10 cellular contexts compared by ENCODE assay signal in genomic region chr18:31610841-31611240, GRCh38. TPM values are rescaled to one million over a fixed set of nuclear protein-coding genes. Genes with fewer than 3 reads are reported as not detected.
DNase-seq lines count a peak whose midpoint lies in the region; ATAC-seq, FAIRE-seq and TF ChIP-seq lines count a peak whose summit lies in the region.
"Had no signal": no experiment of that assay in that cellular context is flagged by ENCODE, and none has a peak within 500 bp of the region (broad histone marks: within the 10 kb centered on the region; RNA-seq: fewer than 3 reads in every experiment).

No MANE protein-coding gene starts in this region.

- H3K4me3 Mint-ChIP-seq in mesothelial cell of epicardium, result no peak overlapping the region
- H3K4me3 Mint-ChIP-seq in osteocyte (ENCODE audit: unreplicated experiment), result no peak overlapping the region

- no peaks in the 10 kb centered on the region for H3F3A ChIP-seq in Loucy (ENCODE audit: low read depth)

- in situ Hi-C loops in mammary epithelial cell (cut with MboI; ENCODE audit: low sequenced_read_pairs in 2 of 2), result no loop called here

- H3K4me3 ChIP-seq in Loucy (ENCODE audit: low read length, poor library complexity, severe bottlenecking), result peak overlapping the region; percentile 27
- no peak overlapping the region for H3K4me3 ChIP-seq in mammary epithelial cell (replicated peaks in 1 of 3; ENCODE audit: insufficient read depth in 1 of 3, low read depth in 2 of 3, low read length in 3 of 3)

- no peak overlapping the region for H3K27ac ChIP-seq in mammary epithelial cell (ENCODE audit: insufficient read depth, low read depth, low read length)
- H3K27ac ChIP-seq: epithelial cell of prostate had no signal

- WGBS in mammary epithelial cell (ENCODE audit: low coverage, missing lambda C conversion rate), result 100% methylated on average over 4 of the region's 4 CpGs

- FAIRE-seq in GM12892 (lab: Jason Lieb, UNC), result peak; percentile 42

- H3K4me1 ChIP-seq in Loucy (ENCODE audit: insufficient read depth, low read length, poor library complexity, severe bottlenecking) (peaks cover 21% of the 10 kb centered on the region), mammary epithelial cell (ENCODE audit: insufficient read depth, low read length) (no peaks in the 10 kb centered on the region)

- peak overlapping the region; percentile 43 for H3K4me2 ChIP-seq in Loucy (ENCODE audit: low read depth, low read length, poor library complexity, severe bottlenecking)
- no peak overlapping the region for H3K4me2 ChIP-seq in mammary epithelial cell (ENCODE audit: insufficient read depth, low read depth, low read length)

- H3K27ac Mint-ChIP-seq in mesothelial cell of epicardium (peak overlapping the region; percentile 57), osteocyte (ENCODE audit: unreplicated experiment) (no peak overlapping the region)

- no peaks in the 10 kb centered on the region for H3K9me2 ChIP-seq in Loucy (replicated peaks; ENCODE audit: low read depth, low read length)

- H3K9ac ChIP-seq in Loucy (ENCODE audit: low read depth, low read length, poor library complexity, severe bottlenecking), result peak overlapping the region; percentile 17
- no peak overlapping the region for H3K9ac ChIP-seq in mammary epithelial cell (ENCODE audit: insufficient read depth, low read length)

- H3K9me3 ChIP-seq in Loucy (ENCODE audit: insufficient read depth, low read depth, low read length) (no peaks in the 10 kb centered on the region), mammary epithelial cell (replicated peaks; ENCODE audit: insufficient read depth, low read length) (no peaks in the 10 kb centered on the region)

- H3K4me1 Mint-ChIP-seq in mesothelial cell of epicardium (peaks cover 50% of the 10 kb centered on the region), osteocyte (ENCODE audit: unreplicated experiment) (no peaks in the 10 kb centered on the region)

- TF ChIP-seq POLR2A in GM12892 (IDR thresholded peaks at IDR 0.05; ENCODE audit: low read depth, low read length), result no peak

- H4K20me1 ChIP-seq in Loucy (ENCODE audit: insufficient read depth, low read length, poor library complexity, severe bottlenecking), result no peaks in the 10 kb centered on the region
- H4K20me1 ChIP-seq in mammary epithelial cell (ENCODE audit: insufficient read depth, low read length), result no peaks in the 10 kb centered on the region

- no peaks in the 10 kb centered on the region for H3K79me2 ChIP-seq in Loucy (ENCODE audit: insufficient read depth, low read length)
- H3K79me2 ChIP-seq in mammary epithelial cell (ENCODE audit: insufficient read depth, low read length), result no peaks in the 10 kb centered on the region

- H3K27me3 Mint-ChIP-seq in mesothelial cell of epicardium (ENCODE audit: low read depth) (peaks cover 2% of the 10 kb centered on the region), osteocyte (ENCODE audit: unreplicated experiment) (peaks cover 5% of the 10 kb centered on the region)

- intact Hi-C loops in mammary epithelial cell (cut with micrococcal nuclease), result loop anchor here (2.0 kb wide), 1 partner anchor 112 kb away; no protein-coding TSS in a partner anchor

- DNase-seq in GM12892 (ENCODE audit: insufficient read length) (no peak), mammary epithelial cell (no peak), mesothelial cell of epicardium (ENCODE audit: low spot score in 2 of 2, unreplicated experiment in 2 of 2) (peak in 1 of 2 experiments; percentile 40), osteocyte (ENCODE audit: extremely low spot score, unreplicated experiment) (no peak), SW 1271 (lab: John Stamatoyannopoulos, UW) (no peak)
- no peak for DNase-seq in NK-92 treated with Interleukin-12 subunit alpha and Interleukin-12 subunit beta, amount 100 ng/mL, for 24 hours (lab: John Stamatoyannopoulos, UW)

- no TSS peak for BruUV-seq in mammary epithelial cell (replicated peaks; lab: Mats Ljungman, UMichigan)

- dilution Hi-C loops in mammary epithelial cell (cut with HindIII; ENCODE audit: low sequenced_read_pairs), result no loop called here

- CTCF ChIA-PET in mammary epithelial cell (lab: Charles Lee; ENCODE audit: low non-redundant PET), result no interaction called here

- TF ChIP-seq CTCF in Loucy (conservative IDR thresholded peaks at IDR 0.05; ENCODE audit: low read length) (peak; percentile 60), mammary epithelial cell (conservative IDR thresholded peaks at IDR 0.05 in 1 of 2, IDR thresholded peaks at IDR 0.05 in 1 of 2; ENCODE audit: extremely low read depth in 1 of 2, insufficient read depth in 1 of 2, low read depth in 1 of 2, low read length in 2 of 2) (peak; percentile 4 to 26), mesothelial cell of epicardium (IDR thresholded peaks at IDR 0.05; ENCODE audit: unreplicated experiment) (peak; percentile 35), osteocyte (IDR thresholded peaks at IDR 0.05) (no peak)

- no peaks in the 10 kb centered on the region for H3K36me3 Mint-ChIP-seq in mesothelial cell of epicardium
- no peaks in the 10 kb centered on the region for H3K36me3 Mint-ChIP-seq in osteocyte (ENCODE audit: unreplicated experiment)

- H3K36me3 ChIP-seq in Loucy (ENCODE audit: insufficient read depth, low read length) (no peaks in the 10 kb centered on the region), mammary epithelial cell (ENCODE audit: insufficient read depth, low read length) (no peaks in the 10 kb centered on the region)

- H2AFZ ChIP-seq in Loucy (ENCODE audit: low read length) (peak overlapping the region; percentile 79), mammary epithelial cell (ENCODE audit: low read depth, low read length) (no peak overlapping the region)

- H3K9me3 Mint-ChIP-seq in mesothelial cell of epicardium (no peaks in the 10 kb centered on the region), osteocyte (ENCODE audit: unreplicated experiment) (no peaks in the 10 kb centered on the region)

- H3K27me3 ChIP-seq in Loucy (ENCODE audit: insufficient read depth, low read length, poor library complexity, severe bottlenecking), result no peaks in the 10 kb centered on the region
- H3K27me3 ChIP-seq in mammary epithelial cell (ENCODE audit: insufficient read depth, low read length), result no peaks in the 10 kb centered on the region

- no peak for ATAC-seq in HG03520 (IDR thresholded peaks at IDR 0.05; ENCODE audit: unreplicated experiment)

RNA-seq across cellular contexts. Expression of gene TTR, which starts 19.2 kb away (rescaled TPM):
- polyA plus RNA-seq in GM12892 (2012; ENCODE audit: missing spikeins), result not detected
- total RNA-seq in mammary epithelial cell (not detected), mesothelial cell of epicardium (2.2 TPM in 1 of 3 replicates, not detected in the others), osteocyte (11.2 and 14.8 TPM in 2 replicates)
- not detected for polyA plus RNA-seq in mammary epithelial cell
- polyA minus RNA-seq in mammary epithelial cell, result not detected
- total RNA-seq: T-helper 2 cell treated with Interferon-gamma antibody and Interleukin-4, amounts not matched to agents 100 ng/mL and 5 ng/mL, for 36 hours had no signal
